Comparison of ENCODE assay signal across 13 cellular contexts in the genomic region with DNA sequence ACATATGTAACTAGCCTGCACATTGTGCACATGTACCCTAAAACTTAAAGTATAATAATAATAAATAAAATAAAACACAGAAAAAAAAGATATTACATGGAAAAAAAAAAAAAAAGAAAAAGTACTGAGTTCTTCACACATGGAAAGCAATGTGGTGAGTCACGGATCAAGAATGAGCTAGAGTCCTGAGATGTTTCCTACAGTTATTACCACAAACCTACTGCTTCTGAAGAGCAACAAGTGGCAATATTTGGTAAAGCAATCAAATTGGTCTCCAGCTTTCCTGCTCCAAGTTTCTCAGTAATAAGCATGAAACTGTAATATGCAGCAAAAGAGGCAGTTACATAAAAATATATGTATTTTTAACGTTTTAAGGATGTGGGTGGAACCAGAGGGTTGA.
DNase-seq lines count a peak whose midpoint lies in the region; ATAC-seq and FAIRE-seq lines count a peak whose summit lies in the region.
"Had no signal": no experiment of that assay in that cellular context is flagged by ENCODE, and none has a peak within 500 bp of the region (broad histone marks: within the 10 kb centered on the region; RNA-seq: fewer than 3 reads in every experiment).

No MANE protein-coding gene starts in this region.

- peak; percentile 89 for FAIRE-seq in RCC 7860 (lab: Jason Lieb, UNC)
- FAIRE-seq: GM12891 had no signal

- ATAC-seq in Right ventricle myocardium inferior (no peak), HG02798 (IDR thresholded peaks at IDR 0.05; ENCODE audit: poor library complexity, unreplicated experiment) (no peak)
- ATAC-seq: naive thymus-derived CD4-positive, alpha-beta T cell had no signal

- in situ Hi-C loops in Caki2 (cut with HindIII; ENCODE audit: low pct_unique_long_range_greater_than_20kb, low sequenced_read_pairs), result no loop called here

- DNase-seq in Caki2 (ENCODE audit: low read depth) (peak; percentile 22), RCC 7860 (ENCODE audit: low spot score) (peak; percentile 57), dedifferentiated amniotic fluid mesenchymal stem cell (ENCODE audit: extremely low spot score) (peak; percentile 82), myocyte (ENCODE audit: low read depth) (peak; percentile 6), Right ventricle myocardium inferior (ENCODE audit: missing footprints) (no peak), HuH-7 (ENCODE audit: low spot score) (no peak)
- no peak for DNase-seq in activated CD4-positive, CD25-positive, alpha-beta regulatory T cell treated with anti-CD3 and anti-CD28 coated beads, Interleukin-2, amount 50 U/mL, for 72 hours
- DNase-seq: activated gamma-delta T cell treated with Interleukin-2 at 50 U/mL for 16 hours; naive thymus-derived CD4-positive, alpha-beta T cell; NCI-H2171; stimulated activated CD4-positive, alpha-beta T cell treated with anti-CD3 and anti-CD28 coated beads, Interleukin-1b, Interleukin-23, amount 100 ng/mL, for 48 hours had no signal

- intact Hi-C loops in Right ventricle myocardium inferior (cut with DNase I), result no loop called here

Comparison
In these comparisons a context has a peak if more than half of its experiments do, and no peak if none do; other contexts are left out.
1. DNase-seq: peak in Caki2 (single experiment), RCC 7860 (single experiment), dedifferentiated amniotic fluid mesenchymal stem cell (single experiment) and myocyte (single experiment); none in Right ventricle myocardium inferior (single experiment), HuH-7 (single experiment) and activated CD4-positive, CD25-positive, alpha-beta regulatory T cell treated with anti-CD3 and anti-CD28 coated beads, Interleukin-2, amount 50 U/mL, for 72 hours (single experiment).